ENCODE assay signal across 19 cellular contexts in genomic region chr22:30285176-30285845, GRCh38. TPM values are rescaled to one million over a fixed set of nuclear protein-coding genes. Genes with fewer than 3 reads are reported as not detected.
A peak's percentile ranks its signal among the peaks of the same experiment; 100 is the strongest.
DNase-seq lines count a peak whose midpoint lies in the region; ATAC-seq and TF ChIP-seq lines count a peak whose summit lies in the region.
"Had no signal": no experiment of that assay in that cellular context is flagged by ENCODE, and none has a peak within 500 bp of the region (broad histone marks: within the 10 kb centered on the region; RNA-seq: fewer than 3 reads in every experiment).

No MANE protein-coding gene starts in this region.

- POLR2A ChIA-PET in activated naive CD8-positive, alpha-beta T cell treated with anti-CD3 and anti-CD28 coated beads, Interleukin-2, amount 10 ng/mL, durations not matched to agents 7 days and 5 days (lab: Charles Lee), result interaction anchor here (1.4 to 2.6 kb wide), 4 partner anchors 17 to 178 kb away, joined by 3 to 9 read pairs (median 6); no protein-coding TSS in a partner anchor
- POLR2A ChIA-PET in RWPE1 (lab: Yijun Ruan, JAX; ENCODE audit: low non-redundant PET), result no interaction called here

- H3K4me1 Mint-ChIP-seq in activated naive CD8-positive, alpha-beta T cell treated with anti-CD3 and anti-CD28 coated beads, Interleukin-2, amount 10 ng/mL, durations not matched to agents 7 days and 5 days, result peaks cover 42% of the 10 kb centered on the region
- H3K4me1 Mint-ChIP-seq in activated naive CD8-positive, alpha-beta T cell treated with anti-CD3 and anti-CD28 coated beads, Interleukin-2, amount 50 U/mL, for 24 hours, result peaks cover 23% of the 10 kb centered on the region
- peaks cover 2% of the 10 kb centered on the region for H3K4me1 Mint-ChIP-seq in endothelial cell (ENCODE audit: unreplicated experiment)
- H3K4me1 Mint-ChIP-seq in activated naive CD4-positive, alpha-beta T cell treated with anti-CD3 and anti-CD28 coated beads for 36 hours (ENCODE audit: low read depth), result peaks cover 21% of the 10 kb centered on the region

- peaks cover 13% of the 10 kb centered on the region for H3K36me3 Mint-ChIP-seq in activated naive CD8-positive, alpha-beta T cell treated with anti-CD3 and anti-CD28 coated beads, Interleukin-2, amount 10 ng/mL, durations not matched to agents 7 days and 5 days
- no peaks in the 10 kb centered on the region for H3K36me3 Mint-ChIP-seq in activated naive CD8-positive, alpha-beta T cell treated with anti-CD3 and anti-CD28 coated beads, Interleukin-2, amount 50 U/mL, for 24 hours (ENCODE audit: low read depth)
- H3K36me3 Mint-ChIP-seq in endothelial cell (ENCODE audit: low read depth, unreplicated experiment), result peaks cover 3% of the 10 kb centered on the region
- H3K36me3 Mint-ChIP-seq in activated naive CD4-positive, alpha-beta T cell treated with anti-CD3 and anti-CD28 coated beads for 36 hours (ENCODE audit: low read depth), result no peaks in the 10 kb centered on the region

- TF ChIP-seq CTCF in RWPE1 (conservative IDR thresholded peaks at IDR 0.05; ENCODE audit: low read depth) (no peak), endothelial cell (IDR thresholded peaks at IDR 0.05; ENCODE audit: unreplicated experiment) (no peak)

- H3K27me3 Mint-ChIP-seq in activated naive CD8-positive, alpha-beta T cell treated with anti-CD3 and anti-CD28 coated beads, Interleukin-2, amount 10 ng/mL, durations not matched to agents 7 days and 5 days, result no peaks in the 10 kb centered on the region
- no peaks in the 10 kb centered on the region for H3K27me3 Mint-ChIP-seq in activated naive CD8-positive, alpha-beta T cell treated with anti-CD3 and anti-CD28 coated beads, Interleukin-2, amount 50 U/mL, for 24 hours
- H3K27me3 Mint-ChIP-seq in endothelial cell (ENCODE audit: unreplicated experiment), result peaks cover 1% of the 10 kb centered on the region
- H3K27me3 Mint-ChIP-seq in activated naive CD4-positive, alpha-beta T cell treated with anti-CD3 and anti-CD28 coated beads for 36 hours (ENCODE audit: low read depth), result no peaks in the 10 kb centered on the region

- no peaks in the 10 kb centered on the region for H3K9me3 Mint-ChIP-seq in activated naive CD8-positive, alpha-beta T cell treated with anti-CD3 and anti-CD28 coated beads, Interleukin-2, amount 10 ng/mL, durations not matched to agents 7 days and 5 days
- H3K9me3 Mint-ChIP-seq in activated naive CD8-positive, alpha-beta T cell treated with anti-CD3 and anti-CD28 coated beads, Interleukin-2, amount 50 U/mL, for 24 hours, result no peaks in the 10 kb centered on the region
- no peaks in the 10 kb centered on the region for H3K9me3 Mint-ChIP-seq in endothelial cell (ENCODE audit: unreplicated experiment)
- no peaks in the 10 kb centered on the region for H3K9me3 Mint-ChIP-seq in activated naive CD4-positive, alpha-beta T cell treated with anti-CD3 and anti-CD28 coated beads for 36 hours
- H3K9me3 Mint-ChIP-seq: H9 had no signal

- ATAC-seq in activated naive CD8-positive, alpha-beta T cell treated with anti-CD3 and anti-CD28 coated beads, Interleukin-2, amount 10 ng/mL, durations not matched to agents 7 days and 5 days (ENCODE audit: low read depth), result no peak
- ATAC-seq in activated naive CD8-positive, alpha-beta T cell treated with anti-CD3 and anti-CD28 coated beads, Interleukin-2, amount 50 U/mL, for 24 hours, result no peak
- ATAC-seq: HepG2 had no signal

- peak overlapping the region; percentile 33 for H3K27ac ChIP-seq in RWPE1
- H3K27ac ChIP-seq: SJCRH30 had no signal

- DNase-seq in activated naive CD8-positive, alpha-beta T cell treated with anti-CD3 and anti-CD28 coated beads, Interleukin-2, amount 10 ng/mL, durations not matched to agents 7 days and 5 days, result peak; percentile 34
- DNase-seq in activated naive CD8-positive, alpha-beta T cell treated with anti-CD3 and anti-CD28 coated beads, Interleukin-2, amount 50 U/mL, for 24 hours, result no peak
- DNase-seq in RWPE1 (ENCODE audit: low spot score) (no peak), endothelial cell (ENCODE audit: low spot score) (no peak), NCI-H510A treated with DMSO at 0.1 percent for 48 hours (lab: John Stamatoyannopoulos, UW) (no peak), COLO829 (ENCODE audit: low spot score) (no peak)
- no peak for DNase-seq in activated naive CD4-positive, alpha-beta T cell treated with anti-CD3 and anti-CD28 coated beads for 36 hours
- DNase-seq: AML-193, COR-L47, GDM1, H9, KG1, MV-4-11, NCI-H187 treated with DMSO at 0.1 percent for 48 hours, NCI-H226, NCI-H524 treated with DMSO at 0.1 percent for 48 hours, SJCRH30 had no signal

- intact Hi-C loops in activated naive CD4-positive, alpha-beta T cell treated with anti-CD3 and anti-CD28 coated beads for 36 hours (cut with micrococcal nuclease), result no loop called here

- CTCF ChIA-PET in RWPE1 (lab: Yijun Ruan, JAX), result interaction anchor here (1.8 kb wide), 1 partner anchor 22 kb away, joined by 6 read pairs; no protein-coding TSS in a partner anchor
- CTCF ChIA-PET in activated naive CD4-positive, alpha-beta T cell treated with anti-CD3 and anti-CD28 coated beads for 36 hours (lab: Charles Lee), result interaction anchor here (0.6 to 8.0 kb wide), 11 partner anchors 8 to 180 kb away, joined by 3 to 287 read pairs (median 5); partner anchors contain the start of gene RNF215

- no peak overlapping the region for H3K4me3 Mint-ChIP-seq in activated naive CD8-positive, alpha-beta T cell treated with anti-CD3 and anti-CD28 coated beads, Interleukin-2, amount 10 ng/mL, durations not matched to agents 7 days and 5 days
- H3K4me3 Mint-ChIP-seq in activated naive CD8-positive, alpha-beta T cell treated with anti-CD3 and anti-CD28 coated beads, Interleukin-2, amount 50 U/mL, for 24 hours, result no peak overlapping the region
- H3K4me3 Mint-ChIP-seq in endothelial cell (ENCODE audit: unreplicated experiment), result peak overlapping the region; percentile 56
- no peak overlapping the region for H3K4me3 Mint-ChIP-seq in activated naive CD4-positive, alpha-beta T cell treated with anti-CD3 and anti-CD28 coated beads for 36 hours
- H3K4me3 Mint-ChIP-seq: H9 had no signal

- H3K27ac Mint-ChIP-seq in activated naive CD8-positive, alpha-beta T cell treated with anti-CD3 and anti-CD28 coated beads, Interleukin-2, amount 10 ng/mL, durations not matched to agents 7 days and 5 days, result peak overlapping the region; percentile 81
- H3K27ac Mint-ChIP-seq in activated naive CD8-positive, alpha-beta T cell treated with anti-CD3 and anti-CD28 coated beads, Interleukin-2, amount 50 U/mL, for 24 hours, result no peak overlapping the region
- H3K27ac Mint-ChIP-seq in endothelial cell (ENCODE audit: unreplicated experiment), result no peak overlapping the region
- H3K27ac Mint-ChIP-seq in activated naive CD4-positive, alpha-beta T cell treated with anti-CD3 and anti-CD28 coated beads for 36 hours, result no peak overlapping the region

RNA-seq across cellular contexts. Expression of gene CASTOR1, which starts 4.0 kb away (rescaled TPM):
- total RNA-seq in activated naive CD8-positive, alpha-beta T cell treated with anti-CD3 and anti-CD28 coated beads, Interleukin-2, amount 10 ng/mL, durations not matched to agents 7 days and 5 days, result 10 to 100 TPM; 24.2 to 27.5 TPM
- total RNA-seq in endothelial cell (ENCODE audit: unreplicated experiment), result 17.2 TPM
- 1 to 10 TPM; 2.1 to 3.8 TPM for total RNA-seq in activated naive CD4-positive, alpha-beta T cell treated with anti-CD3 and anti-CD28 coated beads for 36 hours

RNA-seq across cellular contexts. Expression of gene OSM, which starts 18.7 kb away (rescaled TPM):
- total RNA-seq in activated naive CD8-positive, alpha-beta T cell treated with anti-CD3 and anti-CD28 coated beads, Interleukin-2, amount 10 ng/mL, durations not matched to agents 7 days and 5 days, result 100 to 1,000 TPM; 125 to 142 TPM
- not detected for total RNA-seq in endothelial cell (ENCODE audit: unreplicated experiment)
- total RNA-seq in activated naive CD4-positive, alpha-beta T cell treated with anti-CD3 and anti-CD28 coated beads for 36 hours, result 10 to 100 TPM in 1 of 2 experiments, 1 to 10 TPM in 1; 8.9 to 11.2 TPM
- total RNA-seq: H9, HepG2, RPMI7951, SJCRH30 had no signal

RNA-seq across cellular contexts. Expression of gene LIF, which starts 38.8 kb away (rescaled TPM):
- total RNA-seq in activated naive CD8-positive, alpha-beta T cell treated with anti-CD3 and anti-CD28 coated beads, Interleukin-2, amount 10 ng/mL, durations not matched to agents 7 days and 5 days, result 100 to 1,000 TPM; 508 to 564 TPM
- 0.23 TPM for total RNA-seq in endothelial cell (ENCODE audit: unreplicated experiment)
- 100 to 1,000 TPM; 111 to 115 TPM for total RNA-seq in activated naive CD4-positive, alpha-beta T cell treated with anti-CD3 and anti-CD28 coated beads for 36 hours

RNA-seq across cellular contexts. Expression of gene TBC1D10A, which starts 41.4 kb away (rescaled TPM):
- total RNA-seq in activated naive CD8-positive, alpha-beta T cell treated with anti-CD3 and anti-CD28 coated beads, Interleukin-2, amount 10 ng/mL, durations not matched to agents 7 days and 5 days, result 10 to 100 TPM; 54.0 to 54.2 TPM
- 7.9 TPM for total RNA-seq in endothelial cell (ENCODE audit: unreplicated experiment)
- total RNA-seq in activated naive CD4-positive, alpha-beta T cell treated with anti-CD3 and anti-CD28 coated beads for 36 hours, result 10 to 100 TPM; 19.4 to 21.4 TPM

Comparison
In these comparisons a context has a peak if more than half of its experiments do, and no peak if none do; other contexts are left out.
1. RNA of gene OSM, which starts 18.7 kb away (total RNA-seq): 125 to 142 TPM in activated naive CD8-positive, alpha-beta T cell treated with anti-CD3 and anti-CD28 coated beads, Interleukin-2, amount 10 ng/mL, durations not matched to agents 7 days and 5 days; 8.9 to 11.2 TPM in activated naive CD4-positive, alpha-beta T cell treated with anti-CD3 and anti-CD28 coated beads for 36 hours and not detected in endothelial cell (single experiment); every median in the first group is over 10 times any median in the second.
2. RNA of gene LIF, which starts 38.8 kb away (total RNA-seq): 508 to 564 TPM in activated naive CD8-positive, alpha-beta T cell treated with anti-CD3 and anti-CD28 coated beads, Interleukin-2, amount 10 ng/mL, durations not matched to agents 7 days and 5 days and 111 to 115 TPM in activated naive CD4-positive, alpha-beta T cell treated with anti-CD3 and anti-CD28 coated beads for 36 hours; 0.23 TPM in endothelial cell (single experiment); every median in the first group is over 10 times any median in the second.